Comparison of ENCODE assay signal across 8 cellular contexts in genomic region chr5:36877667-36878420, GRCh38. TPM values are rescaled to one million over a fixed set of nuclear protein-coding genes. Genes with fewer than 3 reads are reported as not detected.
DNase-seq lines count a peak whose midpoint lies in the region; ATAC-seq and TF ChIP-seq lines count a peak whose summit lies in the region.

No MANE protein-coding gene starts in this region.

- peak; percentile 18 for ATAC-seq in HG03095 (IDR thresholded peaks at IDR 0.05; ENCODE audit: unreplicated experiment)
- no peak for ATAC-seq in HG02759 (IDR thresholded peaks at IDR 0.05; ENCODE audit: unreplicated experiment)
- no peak for ATAC-seq in HG03097 (IDR thresholded peaks at IDR 0.05; ENCODE audit: low FRiP score, unreplicated experiment)

- peak overlapping the region; percentile 87 for H3K9ac ChIP-seq in muscle layer of colon (ENCODE audit: low read length)

- BruUV-seq in PC-9 (replicated peaks; lab: Mats Ljungman, UMichigan) = no TSS peak

- intact Hi-C loops in PC-9 (cut with micrococcal nuclease; ENCODE audit: unreplicated experiment) = loop anchor here (1.0 to 10.0 kb wide), 5 partner anchors 66 to 1953 kb away; partner anchors contain the start of genes DNAJC21, LMBRD2, NADK2 and SKP2
- intact Hi-C loops in dendritic cell treated with granulocyte-macrophage colony-stimulating factor and Interleukin-4, amounts not matched to agents 40 ng/mL and 50 ng/mL, for 4 days (cut with micrococcal nuclease) = loop anchor here (2.0 to 5.0 kb wide), 3 partner anchors 153 to 726 kb away; partner anchors contain the start of genes LMBRD2, NADK2 and SKP2

- peak overlapping the region; percentile 94 for H3K4me3 Mint-ChIP-seq in dendritic cell treated with granulocyte-macrophage colony-stimulating factor and Interleukin-4, amounts not matched to agents 40 ng/mL and 50 ng/mL, for 4 days

- TF ChIP-seq CTCF in PC-9 (conservative IDR thresholded peaks at IDR 0.05) = no peak

- H3K4me2 ChIP-seq in PC-9 = peak overlapping the region; percentile 94

- H3K4me3 ChIP-seq in PC-9 (peak overlapping the region; percentile 81), muscle layer of colon (ENCODE audit: low read depth in 1 of 2, low read length in 2 of 2) (peak overlapping the region; percentile 86 to 97)

- H3K27me3 ChIP-seq in PC-9 (ENCODE audit: insufficient read depth, low read depth) (no peaks in the 10 kb centered on the region), muscle layer of colon (ENCODE audit: control insufficient read depth in 1 of 2, insufficient read depth in 2 of 2, low read length in 2 of 2) (no peaks in the 10 kb centered on the region)

- no peaks in the 10 kb centered on the region for H3K9me2 ChIP-seq in PC-9 (ENCODE audit: insufficient read depth)

- CTCF ChIA-PET in PC-9 (lab: Charles Lee) = interaction anchor here (0.7 to 0.8 kb wide), 2 partner anchors 37 to 478 kb away, joined by 6 to 12 read pairs; no protein-coding TSS in a partner anchor

- POLR2A ChIA-PET in PC-9 (lab: Charles Lee; ENCODE audit: unreplicated experiment) = interaction anchor here (0.5 kb wide), 1 partner anchor 69 kb away, joined by 6 read pairs; no protein-coding TSS in a partner anchor

- peak overlapping the region; percentile 92 for H2AFZ ChIP-seq in PC-9

- peak overlapping the region; percentile 82 for H3K27ac ChIP-seq in PC-9
- H3K27ac ChIP-seq in muscle layer of colon (ENCODE audit: low read depth, low read length) = peak overlapping the region; percentile 92

- H3K36me3 ChIP-seq in PC-9 (ENCODE audit: low read depth) (no peaks in the 10 kb centered on the region), muscle layer of colon (ENCODE audit: insufficient read depth, low read length) (no peaks in the 10 kb centered on the region)

- H3K4me1 Mint-ChIP-seq in dendritic cell treated with granulocyte-macrophage colony-stimulating factor and Interleukin-4, amounts not matched to agents 40 ng/mL and 50 ng/mL, for 4 days (ENCODE audit: low read depth) = peaks cover 36% of the 10 kb centered on the region

- H4K20me1 ChIP-seq in PC-9 (ENCODE audit: insufficient read depth) = peaks cover 56% of the 10 kb centered on the region

- peak overlapping the region; percentile 97 for H3K27ac Mint-ChIP-seq in dendritic cell treated with granulocyte-macrophage colony-stimulating factor and Interleukin-4, amounts not matched to agents 40 ng/mL and 50 ng/mL, for 4 days

- H3K27me3 Mint-ChIP-seq in dendritic cell treated with granulocyte-macrophage colony-stimulating factor and Interleukin-4, amounts not matched to agents 40 ng/mL and 50 ng/mL, for 4 days = no peaks in the 10 kb centered on the region

- H3K79me2 ChIP-seq in PC-9 (ENCODE audit: low read depth) = peaks cover 97% of the 10 kb centered on the region

- DNase-seq in DMS114 treated with DMSO at 0.1 percent for 48 hours (lab: John Stamatoyannopoulos, UW; ENCODE audit: unreplicated experiment) (peak; percentile 43), PC-9 (peak in 1 of 2 experiments; percentile 71)
- no peak for DNase-seq in stimulated activated CD4-positive, alpha-beta T cell treated with anti-CD3 and anti-CD28 coated beads, Interleukin-2, amount 100 ng/mL, for 24 hours

- H3K9me3 ChIP-seq in PC-9 (ENCODE audit: insufficient read depth, low read depth) (no peaks in the 10 kb centered on the region), muscle layer of colon (ENCODE audit: low read length) (no peaks in the 10 kb centered on the region)

- peaks cover 59% of the 10 kb centered on the region for H3K4me1 ChIP-seq in PC-9 (replicated peaks; ENCODE audit: insufficient read depth)
- peaks cover 46% of the 10 kb centered on the region for H3K4me1 ChIP-seq in muscle layer of colon (ENCODE audit: insufficient read depth, low read length)

- H3K36me3 Mint-ChIP-seq in dendritic cell treated with granulocyte-macrophage colony-stimulating factor and Interleukin-4, amounts not matched to agents 40 ng/mL and 50 ng/mL, for 4 days (ENCODE audit: low read depth) = peaks cover 31% of the 10 kb centered on the region

- H3F3A ChIP-seq in PC-9 (ENCODE audit: insufficient read depth, low read depth) = peaks cover 31% of the 10 kb centered on the region

- no peaks in the 10 kb centered on the region for H3K9me3 Mint-ChIP-seq in dendritic cell treated with granulocyte-macrophage colony-stimulating factor and Interleukin-4, amounts not matched to agents 40 ng/mL and 50 ng/mL, for 4 days

RNA-seq across cellular contexts. Expression of gene NIPBL, which starts 1.3 kb away (rescaled TPM):
- 83.8 and 124 TPM in 2 replicates for total RNA-seq in PC-9 (2021)
